Comparison of ENCODE assay signal across 25 cellular contexts in genomic region chr9:33042528-33042927, GRCh38. TPM values are rescaled to one million over a fixed set of nuclear protein-coding genes. Genes with fewer than 3 reads are reported as not detected.
A peak's percentile ranks its signal among the peaks of the same experiment; 100 is the strongest.
DNase-seq lines count a peak whose midpoint lies in the region; ATAC-seq and TF ChIP-seq lines count a peak whose summit lies in the region.
"Had no signal": no experiment of that assay in that cellular context is flagged by ENCODE, and none has a peak within 500 bp of the region (broad histone marks: within the 10 kb centered on the region; RNA-seq: fewer than 3 reads in every experiment).

No MANE protein-coding gene starts in this region.

- TF ChIP-seq POLR2A in right lobe of liver (IDR thresholded peaks at IDR 0.05), result no peak
- no peak for TF ChIP-seq POLR2A in tibial nerve (IDR thresholded peaks at IDR 0.05)

- WGBS in right lobe of liver (ENCODE audit: insufficient coverage, low coverage, low lambda C conversion rate, missing lambda C conversion rate), result 22% methylated on average over 7 of the region's 7 CpGs
- WGBS in tibial nerve, 2 donors, result 64 to 75% methylated on average over 7 of the region's 7 CpGs

- peak; percentile 18 for DNase-seq in AG20443 (ENCODE audit: low spot score)
- DNase-seq in epithelial cell of proximal tubule (ENCODE audit: low read depth), result no peak
- DNase-seq in right lobe of liver, result no peak
- no peak for DNase-seq in activated T-cell treated with anti-CD3 and anti-CD28 coated beads, Interleukin-2, amount 50 U/mL, for 48 hours
- DNase-seq in right atrium auricular region (ENCODE audit: low spot score), result no peak
- DNase-seq in iPS-NIHi11 (ENCODE audit: low spot score), result no peak
- no peak for DNase-seq in tibial nerve (ENCODE audit: low spot score in 2 of 2)
- DNase-seq: activated B cell treated with CpG ODN at 0.5 μM for 24 hours; activated CD4-positive, alpha-beta memory T cell treated with anti-CD3 and anti-CD28 coated beads, Interleukin-2, amount 10 ng/mL, durations not matched to agents 7 days and 5 days; activated naive CD4-positive, alpha-beta T cell treated with anti-CD3 and anti-CD28 coated beads for 36 hours; DMS79 treated with DMSO at 0.1 percent for 48 hours; foreskin melanocyte; HFFc6; hippocampal formation; NCI-H1048; NCI-H1930; NCI-H226; NCI-H82; occipital lobe; PC-9; stimulated activated CD4-positive, alpha-beta T cell treated with anti-CD3 and anti-CD28 coated beads, Interleukin-12 subunit alpha, Interleukin-12 subunit beta, amount 100 ng/mL, for 4 hours; stomach; transverse colon had no signal

- H3K4me1 ChIP-seq in HEK293 (ENCODE audit: control insufficient read depth, insufficient read depth, low read length), result no peaks in the 10 kb centered on the region; the same call in 1 of the 2 replicates
- H3K4me1 ChIP-seq in right lobe of liver, result peaks cover 0 to 55% (median 17%) of the 10 kb centered on the region in 4 donors
- H3K4me1 ChIP-seq in right atrium auricular region, result peaks cover 0 to 6% of the 10 kb centered on the region in 2 donors
- H3K4me1 ChIP-seq in tibial nerve, result peaks cover 0 to 22% (median 0%) of the 10 kb centered on the region in 4 donors

- H3K4me3 ChIP-seq in HEK293 (ENCODE audit: low read depth, low read length) (no peak overlapping the region), epithelial cell of proximal tubule (ENCODE audit: low read depth, low read length) (peak overlapping the region; percentile 25), right lobe of liver (no peak overlapping the region), right atrium auricular region (no peak overlapping the region), tibial nerve (no peak overlapping the region)
- H3K4me3 ChIP-seq: lung, PC-9, stomach, transverse colon had no signal

- H3K36me3 ChIP-seq in HEK293 (ENCODE audit: control insufficient read depth in 2 of 2, insufficient read depth in 1 of 2, low read length in 2 of 2) (peaks cover 21 to 55% of the 10 kb centered on the region in 2 experiments), right lobe of liver (peaks cover 0 to 39% (median 17%) of the 10 kb centered on the region in 4 donors), right atrium auricular region (peaks cover 44% of the 10 kb centered on the region), tibial nerve (peaks cover 0 to 50% (median 13%) of the 10 kb centered on the region in 3 donors)

- CTCF ChIA-PET in HEK293 (lab: Yijun Ruan, JAX), result interaction anchor here (0.8 kb wide), 1 partner anchor 183 kb away, joined by 3 read pairs; no protein-coding TSS in a partner anchor

- no peaks in the 10 kb centered on the region for H3K27me3 ChIP-seq in right lobe of liver
- H3K27me3 ChIP-seq in right atrium auricular region, result no peaks in the 10 kb centered on the region
- H3K27me3 ChIP-seq in tibial nerve, result no peaks in the 10 kb centered on the region
- H3K27me3 ChIP-seq: stomach, transverse colon had no signal

- no peak for TF ChIP-seq EP300 in tibial nerve (IDR thresholded peaks at IDR 0.05)

- intact Hi-C loops in right lobe of liver (cut with DNase I), result no loop called here

- peak; percentile 64 to 75 (median 70) for ATAC-seq in right lobe of liver

- H3K27ac ChIP-seq in HEK293 (ENCODE audit: extremely low read depth, low read depth, low read length) (no peak overlapping the region), right lobe of liver (peak overlapping the region; percentile 36 to 96 (median 66)), right atrium auricular region (no peak overlapping the region), tibial nerve (no peak overlapping the region)

- H3K9me3 ChIP-seq in HEK293 (ENCODE audit: control insufficient read depth, insufficient read depth, low read depth, low read length), result no peaks in the 10 kb centered on the region
- no peaks in the 10 kb centered on the region for H3K9me3 ChIP-seq in right lobe of liver
- H3K9me3 ChIP-seq in right atrium auricular region, result no peaks in the 10 kb centered on the region
- no peaks in the 10 kb centered on the region for H3K9me3 ChIP-seq in tibial nerve
- H3K9me3 ChIP-seq: stomach, transverse colon had no signal

- POLR2A ChIA-PET in HEK293 (lab: Yijun Ruan, JAX), result interaction anchor here (0.6 to 7.8 kb wide), 2 partner anchors 17 to 466 kb away, joined by 4 to 78 read pairs; partner anchors contain the start of gene DNAJA1

- no peak for TF ChIP-seq CTCF in HEK293 (tag by site-specific recombination; IDR thresholded peaks at IDR 0.05)
- no peak for TF ChIP-seq CTCF in epithelial cell of proximal tubule (conservative IDR thresholded peaks at IDR 0.05; ENCODE audit: low read depth, low read length)
- TF ChIP-seq CTCF in right lobe of liver (IDR thresholded peaks at IDR 0.05), result no peak
- no peak for TF ChIP-seq CTCF in right atrium auricular region (IDR thresholded peaks at IDR 0.05)
- no peak for TF ChIP-seq CTCF in tibial nerve (IDR thresholded peaks at IDR 0.05)

TF ChIP-seq in HEK293, 187 proteins besides CTCF, POLR2A, EP300 and RAD21:
- TF ChIP-seq ZNF610 (tag by site-specific recombination; IDR thresholded peaks at IDR 0.05; ENCODE audit: borderline replicate concordance) (no peak), ZNF37A (tag by site-specific recombination; IDR thresholded peaks at IDR 0.05) (no peak), KLF16 (tag by site-specific recombination; IDR thresholded peaks at IDR 0.05) (no peak), HOXA7 (CRISPR knock-in tag; IDR thresholded peaks at IDR 0.05; ENCODE audit: borderline replicate concordance) (no peak), BCL6B (tag by site-specific recombination; IDR thresholded peaks at IDR 0.05) (no peak), ZBTB20 (tag by site-specific recombination; IDR thresholded peaks at IDR 0.05) (peak; percentile 36; the same call in 1 of the 2 replicates), PRDM10 (tag by site-specific recombination; IDR thresholded peaks at IDR 0.05) (0 out of 2 replicates have a peak, but pooled peaks have one; percentile 12), ZNF121 (tag by site-specific recombination; IDR thresholded peaks at IDR 0.05) (no peak), ZNF239 (tag by site-specific recombination; IDR thresholded peaks at IDR 0.05) (no peak)

RNA-seq across cellular contexts. Expression of gene DNAJA1, which starts 17.5 kb away (rescaled TPM):
- total RNA-seq in epithelial cell of proximal tubule (149 and 227 TPM in 2 replicates), right lobe of liver (100 to 1,000 TPM in 2 of 6 experiments, 10 to 100 TPM in 4; 60.1 to 130 (median 93.9) TPM), right atrium auricular region (10 to 100 TPM; 64.4 to 74.9 TPM), tibial nerve (10 to 100 TPM; 58.1 to 81.6 (median 72.3) TPM)

RNA-seq across cellular contexts. Expression of gene SMU1, which starts 33.9 kb away (rescaled TPM):
- total RNA-seq in epithelial cell of proximal tubule, result 14.4 and 17.9 TPM in 2 replicates
- 10 to 100 TPM in 2 of 6 experiments, 1 to 10 TPM in 4; 7.0 to 10.4 (median 8.5) TPM for total RNA-seq in right lobe of liver
- 10 to 100 TPM; 11.4 to 12.2 TPM for total RNA-seq in right atrium auricular region
- 10 to 100 TPM; 15.1 to 19.9 (median 16.8) TPM for total RNA-seq in tibial nerve

RNA-seq across cellular contexts. Expression of gene APTX, which starts 41.1 kb away (rescaled TPM):
- 20.9 and 39.8 TPM in 2 replicates for total RNA-seq in epithelial cell of proximal tubule
- total RNA-seq in right lobe of liver, result 10 to 100 TPM; 11.4 to 23.2 (median 15.3) TPM
- 10 to 100 TPM; 12.3 to 14.9 TPM for total RNA-seq in right atrium auricular region
- total RNA-seq in tibial nerve, result 10 to 100 TPM; 22.8 to 48.7 (median 33.4) TPM

Comparison
In these comparisons a context has a peak if more than half of its experiments do, and no peak if none do; other contexts are left out.
1. H3K27ac ChIP-seq: peak in right lobe of liver (3 of 3); none in HEK293 (single experiment), right atrium auricular region (0 of 2) and tibial nerve (0 of 4).